29 cellular contexts compared by ENCODE assay signal in the genomic region with DNA sequence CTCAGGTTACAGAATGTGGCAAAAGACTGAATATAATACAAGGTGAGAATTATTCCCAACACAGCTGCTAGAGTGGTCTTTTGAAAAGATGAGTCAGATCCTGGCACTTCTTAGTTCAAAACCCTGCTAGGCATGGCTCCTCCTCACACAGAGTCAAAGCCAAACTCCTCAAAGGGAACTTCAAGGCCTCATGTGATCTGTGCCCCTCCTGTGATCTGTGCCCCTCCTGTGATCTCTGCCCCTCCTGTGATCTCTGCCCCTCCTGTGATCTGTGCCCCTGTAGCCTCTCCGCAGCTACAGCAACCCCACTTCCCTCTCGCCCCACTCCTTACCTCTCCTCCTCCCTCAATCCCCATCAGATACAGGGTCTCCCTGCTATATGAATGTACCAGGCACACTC.
"Had no signal": no experiment of that assay in that cellular context is flagged by ENCODE, and none has a peak within 500 bp of the region (broad histone marks: within the 10 kb centered on the region; RNA-seq: fewer than 3 reads in every experiment).

No MANE protein-coding gene starts in this region.

- H3K9ac ChIP-seq: KMS-11, SK-N-SH had no signal

- H3K9me3 Mint-ChIP-seq: activated CD4-positive, alpha-beta T cell treated with anti-CD3 and anti-CD28 coated beads, Interleukin-2, amount 10 ng/mL, durations not matched to agents 24 days and 14 days; T-helper 1 cell treated with Interleukin-12 subunit alpha and Interleukin-12 subunit beta and Interleukin-4 antibody, amounts not matched to agents 30 μg/mL and 1 μg/mL, for 36 hours had no signal

- H3K27ac ChIP-seq: ascending aorta, KMS-11, SJSA1 had no signal

- DNase-seq: activated CD4-positive, alpha-beta T cell treated with anti-CD3 and anti-CD28 coated beads, Interleukin-2, amount 10 ng/mL, durations not matched to agents 24 days and 14 days; activated CD4-positive, alpha-beta T cell treated with anti-CD3 and anti-CD28 coated beads, Interleukin-2, amount 50 U/mL, for 4 hours; activated CD8-positive, alpha-beta T cell treated with anti-CD3 and anti-CD28 coated beads for 36 hours; activated gamma-delta T cell; activated naive CD4-positive, alpha-beta T cell treated with Interleukin-2 at 50 U/mL for 16 hours; activated naive CD8-positive, alpha-beta T cell treated with anti-CD3 and anti-CD28 coated beads, Interleukin-2, amount 10 ng/mL, durations not matched to agents 7 days and 5 days; activated T-cell treated with anti-CD3 and anti-CD28 coated beads, Interleukin-2, amount 50 U/mL, for 24 hours; amygdala; NCI-H1092 treated with DMSO at 0.1 percent for 48 hours; NCI-H1417; NCI-H146; NCI-H187; NCI-H2029 treated with DMSO at 0.1 percent for 48 hours; NCI-H2107; NCI-H2171 treated with DMSO at 0.1 percent for 48 hours; NCI-H2227 treated with DMSO at 0.1 percent for 48 hours; NCI-H526; NCI-H748 treated with DMSO at 0.1 percent for 48 hours; OCI-M1; SHP77 treated with DMSO at 0.1 percent for 48 hours; SK-N-SH had no signal

- FAIRE-seq: TTC549 had no signal

- H3K36me3 Mint-ChIP-seq: activated naive CD4-positive, alpha-beta T cell treated with anti-CD3 and anti-CD28 coated beads, Interleukin-2, amount 50 U/mL, for 24 hours; activated naive CD8-positive, alpha-beta T cell treated with anti-CD3 and anti-CD28 coated beads, Interleukin-2, amount 10 ng/mL, durations not matched to agents 7 days and 5 days had no signal

- H3K9me3 ChIP-seq: ascending aorta, SK-N-SH had no signal

- H3K4me1 ChIP-seq: ascending aorta, SJSA1 had no signal

- H3K4me2 ChIP-seq: KMS-11, SK-N-SH had no signal

- H3K36me3 ChIP-seq: ascending aorta, SJSA1 had no signal

- H3K27me3 ChIP-seq: ascending aorta, SJSA1 had no signal

- H3K4me3 ChIP-seq: ascending aorta, SJSA1 had no signal

- H3K4me3 Mint-ChIP-seq: activated CD4-positive, alpha-beta T cell treated with anti-CD3 and anti-CD28 coated beads, Interleukin-2, amount 10 ng/mL, durations not matched to agents 24 days and 14 days; activated CD8-positive, alpha-beta T cell treated with anti-CD3 and anti-CD28 coated beads for 36 hours; activated naive CD4-positive, alpha-beta T cell treated with anti-CD3 and anti-CD28 coated beads, Interleukin-2, amount 50 U/mL, for 24 hours; activated naive CD8-positive, alpha-beta T cell treated with anti-CD3 and anti-CD28 coated beads, Interleukin-2, amount 10 ng/mL, durations not matched to agents 7 days and 5 days; activated T-cell treated with anti-CD3 and anti-CD28 coated beads, Interleukin-2, amount 50 U/mL, for 24 hours; T-helper 1 cell treated with Interleukin-12 subunit alpha and Interleukin-12 subunit beta and Interleukin-4 antibody, amounts not matched to agents 30 μg/mL and 1 μg/mL, for 36 hours; T-helper 2 cell treated with Interferon-gamma antibody and Interleukin-4, amounts not matched to agents 5 μg/mL and 100 μg/mL, for 36 hours had no signal

- H3K27ac Mint-ChIP-seq: activated CD4-positive, alpha-beta T cell treated with anti-CD3 and anti-CD28 coated beads, Interleukin-2, amount 10 ng/mL, durations not matched to agents 24 days and 14 days; activated CD8-positive, alpha-beta T cell treated with anti-CD3 and anti-CD28 coated beads for 36 hours; activated naive CD4-positive, alpha-beta T cell treated with anti-CD3 and anti-CD28 coated beads, Interleukin-2, amount 50 U/mL, for 24 hours; activated naive CD8-positive, alpha-beta T cell treated with anti-CD3 and anti-CD28 coated beads, Interleukin-2, amount 10 ng/mL, durations not matched to agents 7 days and 5 days; activated T-cell treated with anti-CD3 and anti-CD28 coated beads, Interleukin-2, amount 50 U/mL, for 24 hours; activated T-helper 2 cell treated with anti-CD3 and anti-CD28 coated beads, Interferon-gamma antibody, Interleukin-2, Interleukin-4, amounts not matched to agents 10 μg/mL and 5 μg/mL and 100 μg/mL, durations not matched to agents 14 hours and 24 hours and 36 hours; T-helper 1 cell treated with Interleukin-12 subunit alpha and Interleukin-12 subunit beta and Interleukin-4 antibody, amounts not matched to agents 30 μg/mL and 1 μg/mL, for 36 hours; T-helper 2 cell treated with Interferon-gamma antibody and Interleukin-4, amounts not matched to agents 5 μg/mL and 100 μg/mL, for 36 hours had no signal

- ATAC-seq: activated CD8-positive, alpha-beta T cell treated with anti-CD3 and anti-CD28 coated beads for 36 hours had no signal

- H3K27me3 Mint-ChIP-seq: activated CD4-positive, alpha-beta T cell treated with anti-CD3 and anti-CD28 coated beads, Interleukin-2, amount 10 ng/mL, durations not matched to agents 24 days and 14 days; activated CD8-positive, alpha-beta T cell treated with anti-CD3 and anti-CD28 coated beads for 36 hours; activated naive CD4-positive, alpha-beta T cell treated with anti-CD3 and anti-CD28 coated beads, Interleukin-2, amount 50 U/mL, for 24 hours; activated naive CD8-positive, alpha-beta T cell treated with anti-CD3 and anti-CD28 coated beads, Interleukin-2, amount 10 ng/mL, durations not matched to agents 7 days and 5 days; activated T-cell treated with anti-CD3 and anti-CD28 coated beads, Interleukin-2, amount 50 U/mL, for 24 hours had no signal

- H3K4me1 Mint-ChIP-seq: activated CD4-positive, alpha-beta T cell treated with anti-CD3 and anti-CD28 coated beads, Interleukin-2, amount 10 ng/mL, durations not matched to agents 24 days and 14 days; activated naive CD4-positive, alpha-beta T cell treated with anti-CD3 and anti-CD28 coated beads, Interleukin-2, amount 50 U/mL, for 24 hours; activated naive CD8-positive, alpha-beta T cell treated with anti-CD3 and anti-CD28 coated beads, Interleukin-2, amount 10 ng/mL, durations not matched to agents 7 days and 5 days had no signal
